8 cellular contexts compared by ENCODE assay signal in genomic region chr15:68818671-68819450, GRCh38. TPM values are rescaled to one million over a fixed set of nuclear protein-coding genes. Genes with fewer than 3 reads are reported as not detected.
DNase-seq lines count a peak whose midpoint lies in the region; ATAC-seq, FAIRE-seq and TF ChIP-seq lines count a peak whose summit lies in the region.

No MANE protein-coding gene starts in this region.

- no peaks in the 10 kb centered on the region for H3K36me3 ChIP-seq in ACC112 (ENCODE audit: insufficient read depth, low read length)
- H3K36me3 ChIP-seq in Panc1 (ENCODE audit: control insufficient read depth, insufficient read depth, low read length) = no peaks in the 10 kb centered on the region; the same call in none of the 2 replicates

- no peaks in the 10 kb centered on the region for H3K9me3 ChIP-seq in Panc1 (ENCODE audit: control insufficient read depth, insufficient read depth, low read depth, low read length)

- no peaks in the 10 kb centered on the region for H3K27me3 ChIP-seq in ACC112 (ENCODE audit: insufficient read depth, low read length)
- no peaks in the 10 kb centered on the region for H3K27me3 ChIP-seq in Panc1 (ENCODE audit: control insufficient read depth, insufficient read depth, low read length)

- peak overlapping the region; percentile 98 for H3K4me3 ChIP-seq in ACC112 (ENCODE audit: low read depth, low read length)
- peak overlapping the region; percentile 94 for H3K4me3 ChIP-seq in Panc1 (ENCODE audit: low read depth in 2 of 2, low read length in 2 of 2)

- H3K9me3 Mint-ChIP-seq in osteocyte (ENCODE audit: unreplicated experiment) = no peaks in the 10 kb centered on the region

- H3K4me1 ChIP-seq in ACC112 (ENCODE audit: control insufficient read depth, insufficient read depth, low read length, unreplicated experiment) = peaks cover 16% of the 10 kb centered on the region
- H3K4me1 ChIP-seq in Panc1 (ENCODE audit: control insufficient read depth, insufficient read depth, low read length) = peaks cover 41% of the 10 kb centered on the region

- H3K27ac ChIP-seq in ACC112 (ENCODE audit: low read depth, low read length) (peak overlapping the region; percentile 78), Panc1 (ENCODE audit: low read length) (peak overlapping the region; percentile 99)

- no peaks in the 10 kb centered on the region for H3K27me3 Mint-ChIP-seq in osteocyte (ENCODE audit: unreplicated experiment)

- no peak for FAIRE-seq in HTR-8/SVneo (lab: Jason Lieb, UNC)

- no peaks in the 10 kb centered on the region for H3K36me3 Mint-ChIP-seq in osteocyte (ENCODE audit: unreplicated experiment)

- intact Hi-C loops in Panc1 (cut with micrococcal nuclease; ENCODE audit: unreplicated experiment) = no loop called here
- intact Hi-C loops in Right ventricle myocardium inferior (cut with DNase I) = loop anchor here (2.0 to 5.0 kb wide), 2 partner anchors 24 to 37 kb away; no protein-coding TSS in a partner anchor

- peak; percentile 59 for DNase-seq in GM20000 (ENCODE audit: low spot score)
- no peak for DNase-seq in Panc1 (ENCODE audit: low read depth, low spot score)
- peak; percentile 46 for DNase-seq in activated naive CD4-positive, alpha-beta T cell treated with anti-CD3 and anti-CD28 coated beads, Interleukin-2, amount 50 U/mL, for 16 hours
- peak; percentile 83 for DNase-seq in Right ventricle myocardium inferior (ENCODE audit: missing footprints)
- DNase-seq in osteocyte (ENCODE audit: extremely low spot score, unreplicated experiment) = peak; percentile 81
- DNase-seq in HTR-8/SVneo (ENCODE audit: insufficient read length, low spot score) = no peak
- no peak for DNase-seq in NK-92 treated with Interleukin-12 subunit alpha and Interleukin-12 subunit beta, amount 100 ng/mL, for 24 hours (lab: John Stamatoyannopoulos, UW)

- H3K27ac Mint-ChIP-seq in osteocyte (ENCODE audit: unreplicated experiment) = peak overlapping the region; percentile 98

- CTCF ChIA-PET in Panc1 (lab: Charles Lee) = no interaction called here

- peak overlapping the region; percentile 100 for H3K4me3 Mint-ChIP-seq in osteocyte (ENCODE audit: unreplicated experiment)

- TSS peak; percentile 64 for BruUV-seq in Panc1 (replicated peaks; lab: Mats Ljungman, UMichigan)

- peaks cover 45% of the 10 kb centered on the region for H3K4me1 Mint-ChIP-seq in osteocyte (ENCODE audit: unreplicated experiment)

- TF ChIP-seq CTCF in GM20000 (IDR thresholded peaks at IDR 0.05; ENCODE audit: extremely low read depth, missing control alignments) (no peak), Panc1 (IDR thresholded peaks at IDR 0.05) (no peak), osteocyte (IDR thresholded peaks at IDR 0.05) (no peak)

- peaks cover 77% of the 10 kb centered on the region for H3K79me2 ChIP-seq in ACC112 (ENCODE audit: control insufficient read depth, insufficient read depth, low read length, unreplicated experiment)

- ATAC-seq in Panc1 (peak; percentile 42), Right ventricle myocardium inferior (peak; percentile 5)

- H2AFZ ChIP-seq in ACC112 (ENCODE audit: low read length, unreplicated experiment) = peak overlapping the region; percentile 61

- in situ Hi-C loops in Panc1 (cut with HindIII; ENCODE audit: low pct_unique_long_range_greater_than_20kb, low sequenced_read_pairs) = no loop called here

- POLR2A ChIA-PET in Panc1 (lab: Charles Lee) = interaction anchor here (0.6 kb wide), 1 partner anchor 129 kb away, joined by 9 read pairs; no protein-coding TSS in a partner anchor

RNA-seq across cellular contexts. Expression of gene ANP32A, which starts 1.8 kb away (rescaled TPM):
- total RNA-seq in Panc1 (2021; ENCODE audit: unreplicated experiment) (226 TPM), Right ventricle myocardium inferior (134 TPM), osteocyte (155 and 159 TPM in 2 replicates)
- polyA plus RNA-seq in Panc1 (2012; ENCODE audit: insufficient read length) = 274 TPM

Comparison
In these comparisons a context has a peak if more than half of its experiments do, and no peak if none do; other contexts are left out.
1. DNase-seq: peak in GM20000 (single experiment), activated naive CD4-positive, alpha-beta T cell treated with anti-CD3 and anti-CD28 coated beads, Interleukin-2, amount 50 U/mL, for 16 hours (single experiment), Right ventricle myocardium inferior (single experiment) and osteocyte (single experiment); none in Panc1 (single experiment), HTR-8/SVneo (single experiment) and NK-92 treated with Interleukin-12 subunit alpha and Interleukin-12 subunit beta, amount 100 ng/mL, for 24 hours (single experiment).